19 cellular contexts compared by ENCODE assay signal in the genomic region with DNA sequence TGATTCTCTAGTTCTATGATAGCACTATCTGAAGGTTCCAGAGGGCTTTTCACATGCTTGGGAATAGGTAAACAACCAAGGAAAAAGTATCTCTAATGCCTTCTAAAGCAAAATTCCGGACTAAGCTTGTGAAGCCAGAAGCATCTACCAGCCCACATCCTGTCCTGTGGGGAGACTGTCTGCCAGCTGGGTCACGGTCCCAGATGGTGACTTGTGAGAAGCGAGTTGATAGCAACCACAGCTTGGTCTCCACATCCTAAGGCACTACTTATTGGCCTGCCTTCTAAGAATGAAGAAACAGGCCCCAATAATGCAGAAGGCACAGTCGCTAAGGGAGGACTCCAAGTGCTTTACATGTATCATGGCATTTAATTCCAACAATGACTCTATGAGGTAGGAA.
A peak's percentile ranks its signal among the peaks of the same experiment; 100 is the strongest.
DNase-seq lines count a peak whose midpoint lies in the region; ATAC-seq, FAIRE-seq and TF ChIP-seq lines count a peak whose summit lies in the region.
"Had no signal": no experiment of that assay in that cellular context is flagged by ENCODE, and none has a peak within 500 bp of the region (broad histone marks: within the 10 kb centered on the region; RNA-seq: fewer than 3 reads in every experiment).

No MANE protein-coding gene starts in this region.

- H3K9ac ChIP-seq in neural progenitor cell (no peak overlapping the region), endodermal cell (ENCODE audit: extremely low read depth, low read length, poor library complexity, severe bottlenecking) (no peak overlapping the region)

- H3F3A ChIP-seq in neural progenitor cell (ENCODE audit: low read depth) = no peaks in the 10 kb centered on the region

- 90 to 96% methylated on average over 2 to 4 of the region's 4 CpGs for WGBS in endodermal cell (ENCODE audit: insufficient coverage in 1 of 2, insufficient read length in 1 of 2), 2 experiments

- POLR2A ChIA-PET in activated naive CD8-positive, alpha-beta T cell treated with anti-CD3 and anti-CD28 coated beads, Interleukin-2, amount 10 ng/mL, durations not matched to agents 7 days and 5 days (lab: Charles Lee) = no interaction called here
- POLR2A ChIA-PET in A673 (lab: Charles Lee; ENCODE audit: low non-redundant PET) = no interaction called here

- no peaks in the 10 kb centered on the region for H3K36me3 Mint-ChIP-seq in activated naive CD8-positive, alpha-beta T cell treated with anti-CD3 and anti-CD28 coated beads, Interleukin-2, amount 10 ng/mL, durations not matched to agents 7 days and 5 days
- no peaks in the 10 kb centered on the region for H3K36me3 Mint-ChIP-seq in activated naive CD8-positive, alpha-beta T cell treated with anti-CD3 and anti-CD28 coated beads for 36 hours
- H3K36me3 Mint-ChIP-seq in stimulated activated naive B cell treated with anti-CD40 and anti-IgM and Interleukin-4, amounts not matched to agents 10 μg/mL and 1 μg/mL and 100 μg/mL, for 72 hours = peaks cover 0 to 4% of the 10 kb centered on the region in 2 donors
- no peaks in the 10 kb centered on the region for H3K36me3 Mint-ChIP-seq in neural progenitor cell
- no peaks in the 10 kb centered on the region for H3K36me3 Mint-ChIP-seq in endodermal cell (ENCODE audit: low read depth)

- H3K4me3 Mint-ChIP-seq in activated naive CD8-positive, alpha-beta T cell treated with anti-CD3 and anti-CD28 coated beads, Interleukin-2, amount 10 ng/mL, durations not matched to agents 7 days and 5 days = no peak overlapping the region
- no peak overlapping the region for H3K4me3 Mint-ChIP-seq in activated naive CD8-positive, alpha-beta T cell treated with anti-CD3 and anti-CD28 coated beads for 36 hours
- no peak overlapping the region for H3K4me3 Mint-ChIP-seq in stimulated activated naive B cell treated with anti-CD40 and anti-IgM and Interleukin-4, amounts not matched to agents 10 μg/mL and 1 μg/mL and 100 μg/mL, for 72 hours
- H3K4me3 Mint-ChIP-seq in neural progenitor cell (no peak overlapping the region), endodermal cell (no peak overlapping the region)
- H3K4me3 Mint-ChIP-seq: neural crest cell had no signal

- H2AFZ ChIP-seq in neural progenitor cell (replicated peaks) = no peak overlapping the region

- no peak for DNase-seq in activated naive CD8-positive, alpha-beta T cell treated with anti-CD3 and anti-CD28 coated beads, Interleukin-2, amount 10 ng/mL, durations not matched to agents 7 days and 5 days
- no peak for DNase-seq in activated naive CD8-positive, alpha-beta T cell treated with anti-CD3 and anti-CD28 coated beads for 36 hours
- DNase-seq in HT1080 (ENCODE audit: low read depth) (peak; percentile 58), bronchial epithelial cell (ENCODE audit: low read depth) (no peak), neural progenitor cell (ENCODE audit: low spot score) (no peak), endodermal cell (no peak), A673 (ENCODE audit: low spot score) (no peak)
- no peak for DNase-seq in stimulated activated naive B cell treated with anti-CD40 and anti-IgM and Interleukin-4, amounts not matched to agents 10 μg/mL and 1 μg/mL and 100 μg/mL, for 72 hours
- DNase-seq: ACHN; activated naive CD4-positive, alpha-beta T cell; effector CD4-positive, alpha-beta T cell; foreskin keratinocyte; NCI-H2227 treated with DMSO at 0.1 percent for 48 hours; right cardiac atrium; stimulated activated naive CD4-positive, alpha-beta T cell; uterus had no signal

- H3K27me3 Mint-ChIP-seq in activated naive CD8-positive, alpha-beta T cell treated with anti-CD3 and anti-CD28 coated beads, Interleukin-2, amount 10 ng/mL, durations not matched to agents 7 days and 5 days = peaks cover 50% of the 10 kb centered on the region
- H3K27me3 Mint-ChIP-seq in activated naive CD8-positive, alpha-beta T cell treated with anti-CD3 and anti-CD28 coated beads for 36 hours = peaks cover 10% of the 10 kb centered on the region
- H3K27me3 Mint-ChIP-seq in stimulated activated naive B cell treated with anti-CD40 and anti-IgM and Interleukin-4, amounts not matched to agents 10 μg/mL and 1 μg/mL and 100 μg/mL, for 72 hours = peaks cover 14 to 22% of the 10 kb centered on the region in 2 donors
- H3K27me3 Mint-ChIP-seq in neural progenitor cell (ENCODE audit: insufficient read depth, low read depth) = peaks cover 11% of the 10 kb centered on the region
- peaks cover 1% of the 10 kb centered on the region for H3K27me3 Mint-ChIP-seq in endodermal cell (ENCODE audit: insufficient read depth)

- H3K9me3 Mint-ChIP-seq in activated naive CD8-positive, alpha-beta T cell treated with anti-CD3 and anti-CD28 coated beads, Interleukin-2, amount 10 ng/mL, durations not matched to agents 7 days and 5 days = no peaks in the 10 kb centered on the region
- H3K9me3 Mint-ChIP-seq in activated naive CD8-positive, alpha-beta T cell treated with anti-CD3 and anti-CD28 coated beads for 36 hours = no peaks in the 10 kb centered on the region
- peaks cover 0 to 4% of the 10 kb centered on the region in 2 donors for H3K9me3 Mint-ChIP-seq in stimulated activated naive B cell treated with anti-CD40 and anti-IgM and Interleukin-4, amounts not matched to agents 10 μg/mL and 1 μg/mL and 100 μg/mL, for 72 hours
- H3K9me3 Mint-ChIP-seq in neural progenitor cell = no peaks in the 10 kb centered on the region
- H3K9me3 Mint-ChIP-seq in endodermal cell = no peaks in the 10 kb centered on the region
- H3K9me3 Mint-ChIP-seq: neural crest cell had no signal

- H4K20me1 ChIP-seq in neural progenitor cell (ENCODE audit: low read depth) = no peaks in the 10 kb centered on the region

- FAIRE-seq in bronchial epithelial cell (lab: Jason Lieb, UNC) = peak; percentile 64
- FAIRE-seq: TTC549 had no signal

- TF ChIP-seq CTCF in bronchial epithelial cell (IDR thresholded peaks at IDR 0.05; ENCODE audit: insufficient read depth, low read length, severe bottlenecking) (no peak), neural progenitor cell (IDR thresholded peaks at IDR 0.05) (no peak), endodermal cell (conservative IDR thresholded peaks at IDR 0.05) (no peak), A673 (conservative IDR thresholded peaks at IDR 0.05; ENCODE audit: low read depth, low read length) (no peak)

- no TSS peak for BruUV-seq in A673 (replicated peaks; lab: Mats Ljungman, UMichigan)

- CTCF ChIA-PET in A673 (lab: Charles Lee) = interaction anchor here (0.6 kb wide), 1 partner anchor 216 kb away, joined by 4 read pairs; no protein-coding TSS in a partner anchor

- H3K36me3 ChIP-seq in bronchial epithelial cell (ENCODE audit: control insufficient read depth, insufficient read depth, low read length) (no peaks in the 10 kb centered on the region), neural progenitor cell (no peaks in the 10 kb centered on the region), endodermal cell (ENCODE audit: control insufficient read depth, insufficient read depth, low read length) (no peaks in the 10 kb centered on the region), A673 (ENCODE audit: insufficient read depth, low read length, poor library complexity, severe bottlenecking) (no peaks in the 10 kb centered on the region)
- H3K36me3 ChIP-seq: uterus had no signal

- no peaks in the 10 kb centered on the region for H3K27me3 ChIP-seq in bronchial epithelial cell (ENCODE audit: control insufficient read depth, insufficient read depth, low read length)
- H3K27me3 ChIP-seq in neural progenitor cell = no peaks in the 10 kb centered on the region
- H3K27me3 ChIP-seq in endodermal cell (ENCODE audit: control insufficient read depth, insufficient read depth, low read length, poor library complexity, severe bottlenecking) = no peaks in the 10 kb centered on the region
- H3K27me3 ChIP-seq in A673 (replicated peaks; ENCODE audit: insufficient read depth, low read depth, low read length, poor library complexity) = peaks cover 10% of the 10 kb centered on the region
- H3K27me3 ChIP-seq: uterus had no signal

- no peak overlapping the region for H3K27ac Mint-ChIP-seq in activated naive CD8-positive, alpha-beta T cell treated with anti-CD3 and anti-CD28 coated beads, Interleukin-2, amount 10 ng/mL, durations not matched to agents 7 days and 5 days
- no peak overlapping the region for H3K27ac Mint-ChIP-seq in activated naive CD8-positive, alpha-beta T cell treated with anti-CD3 and anti-CD28 coated beads for 36 hours
- no peak overlapping the region for H3K27ac Mint-ChIP-seq in stimulated activated naive B cell treated with anti-CD40 and anti-IgM and Interleukin-4, amounts not matched to agents 10 μg/mL and 1 μg/mL and 100 μg/mL, for 72 hours
- H3K27ac Mint-ChIP-seq in neural progenitor cell (no peak overlapping the region), endodermal cell (no peak overlapping the region)

- H3K27ac ChIP-seq in neural progenitor cell (no peak overlapping the region), endodermal cell (ENCODE audit: low read depth, low read length) (no peak overlapping the region), A673 (ENCODE audit: low read depth, low read length, poor library complexity, severe bottlenecking) (no peak overlapping the region)
- H3K27ac ChIP-seq: foreskin keratinocyte, uterus had no signal

- no peaks in the 10 kb centered on the region for H3K4me1 ChIP-seq in neural progenitor cell
- no peaks in the 10 kb centered on the region for H3K4me1 ChIP-seq in endodermal cell (ENCODE audit: control insufficient read depth, insufficient read depth, low read length)
- no peaks in the 10 kb centered on the region for H3K4me1 ChIP-seq in A673 (ENCODE audit: insufficient read depth, low read length, poor library complexity, severe bottlenecking)
- H3K4me1 ChIP-seq: uterus had no signal

- no peaks in the 10 kb centered on the region for H3K79me2 ChIP-seq in neural progenitor cell (ENCODE audit: low read depth)

- intact Hi-C loops in A673 (cut with micrococcal nuclease; ENCODE audit: unreplicated experiment) = no loop called here

- H3K4me3 ChIP-seq in bronchial epithelial cell (ENCODE audit: low read depth, low read length) (no peak overlapping the region), neural progenitor cell (no peak overlapping the region), endodermal cell (ENCODE audit: low read length) (no peak overlapping the region), A673 (ENCODE audit: low read depth, low read length, poor library complexity, severe bottlenecking) (no peak overlapping the region)
- H3K4me3 ChIP-seq: uterus had no signal

- H3K4me1 Mint-ChIP-seq in activated naive CD8-positive, alpha-beta T cell treated with anti-CD3 and anti-CD28 coated beads, Interleukin-2, amount 10 ng/mL, durations not matched to agents 7 days and 5 days = peaks cover 9% of the 10 kb centered on the region
- H3K4me1 Mint-ChIP-seq in activated naive CD8-positive, alpha-beta T cell treated with anti-CD3 and anti-CD28 coated beads for 36 hours = peaks cover 4% of the 10 kb centered on the region
- peaks cover 14 to 44% of the 10 kb centered on the region in 2 donors for H3K4me1 Mint-ChIP-seq in stimulated activated naive B cell treated with anti-CD40 and anti-IgM and Interleukin-4, amounts not matched to agents 10 μg/mL and 1 μg/mL and 100 μg/mL, for 72 hours
- H3K4me1 Mint-ChIP-seq in neural progenitor cell (no peaks in the 10 kb centered on the region), endodermal cell (no peaks in the 10 kb centered on the region)
- H3K4me1 Mint-ChIP-seq: neural crest cell had no signal

- H3K9me3 ChIP-seq in neural progenitor cell (ENCODE audit: low read depth) (no peaks in the 10 kb centered on the region), endodermal cell (ENCODE audit: control insufficient read depth, low read length) (no peaks in the 10 kb centered on the region), A673 (ENCODE audit: low read depth, low read length, poor library complexity, severe bottlenecking) (no peaks in the 10 kb centered on the region)
- H3K9me3 ChIP-seq: uterus had no signal

- no peak overlapping the region for H3K4me2 ChIP-seq in neural progenitor cell

- ATAC-seq in activated naive CD8-positive, alpha-beta T cell treated with anti-CD3 and anti-CD28 coated beads, Interleukin-2, amount 10 ng/mL, durations not matched to agents 7 days and 5 days (ENCODE audit: low read depth) = peak; percentile 47
- peak; percentile 54 to 73 for ATAC-seq in stimulated activated naive B cell treated with anti-CD40 and anti-IgM and Interleukin-4, amounts not matched to agents 10 μg/mL and 1 μg/mL and 100 μg/mL, for 72 hours (replicated peaks)
- ATAC-seq: foreskin keratinocyte, right cardiac atrium, SK-N-SH treated with all-trans-retinoic acid at 6 μM for 48 hours had no signal
